ENCODE assay signal across 8 cellular contexts in the genomic region with DNA sequence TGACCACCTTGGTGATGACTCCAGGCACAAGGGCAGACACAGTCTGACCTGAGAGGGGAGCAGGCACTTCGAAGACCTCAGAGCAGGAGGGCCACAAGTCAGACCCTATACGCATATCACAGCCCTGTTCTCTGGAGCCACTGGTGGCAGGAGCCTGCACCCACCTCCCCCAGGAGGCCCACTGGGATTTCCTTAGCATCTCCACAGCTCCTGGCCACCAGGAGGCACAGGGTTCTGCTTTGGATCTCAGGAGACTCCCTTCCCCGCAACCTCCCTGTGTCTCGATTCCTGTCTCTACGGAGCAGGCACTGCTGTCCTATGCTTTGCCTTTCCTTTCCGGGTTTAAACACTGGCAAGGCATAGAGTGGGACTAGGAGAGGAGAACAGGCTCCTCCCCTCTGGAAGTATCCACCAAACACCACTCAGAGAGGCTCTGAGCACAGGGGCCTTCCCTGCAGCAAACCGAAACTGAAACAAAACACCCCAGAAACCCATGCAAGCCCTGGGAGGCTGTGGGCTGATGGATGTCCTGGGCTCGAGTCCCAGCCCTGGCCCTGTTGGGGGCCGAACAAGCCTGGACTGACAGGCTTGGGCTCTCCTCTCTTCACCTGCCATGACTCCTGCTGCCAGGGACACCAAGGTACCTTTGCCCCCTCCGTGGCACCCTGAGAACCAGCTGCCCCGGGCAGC.
A peak's percentile ranks its signal among the peaks of the same experiment; 100 is the strongest.
DNase-seq lines count a peak whose midpoint lies in the region; ATAC-seq and TF ChIP-seq lines count a peak whose summit lies in the region.

No MANE protein-coding gene starts in this region.

- H3K4me1 ChIP-seq in BE2C: peaks cover 4% of the 10 kb centered on the region; the same call in 1 of the 2 replicates

- DNase-seq in Caki2 (ENCODE audit: low read depth): peak; percentile 88
- peak; percentile 58 to 67 for DNase-seq in HL-60 (ENCODE audit: low read depth in 1 of 2, low spot score in 1 of 2)
- peak; percentile 18 to 37 for DNase-seq in cerebellar nuclear complex (lab: John Stamatoyannopoulos, UW)
- DNase-seq in left lobe of liver (ENCODE audit: low spot score): peak; percentile 87
- DNase-seq in stimulated activated CD4-positive, alpha-beta T cell treated with anti-CD3 and anti-CD28 coated beads, Interleukin-4, amount 100 ng/mL, for 4 hours: peak; percentile 33 to 60
- no peak for DNase-seq in BE2C

- peak overlapping the region; percentile 77 for H3K27ac ChIP-seq in HL-60 (replicated peaks)

- H3K27me3 ChIP-seq in HL-60 (ENCODE audit: insufficient read depth, poor library complexity, severe bottlenecking) (no peaks in the 10 kb centered on the region), BE2C (no peaks in the 10 kb centered on the region)

- TF ChIP-seq CTCF in HL-60 (IDR thresholded peaks at IDR 0.05; ENCODE audit: insufficient read depth, low read length) (no peak), BE2C (IDR thresholded peaks at IDR 0.05; ENCODE audit: low read depth, low read length) (no peak)

- H3K36me3 ChIP-seq in BE2C: no peaks in the 10 kb centered on the region

- H3K4me3 ChIP-seq in HL-60 (replicated peaks; ENCODE audit: insufficient read depth, low read length): peak overlapping the region; percentile 59
- H3K4me3 ChIP-seq in BE2C (ENCODE audit: low read depth, low read length): no peak overlapping the region

- peak; percentile 72 for ATAC-seq in GM19438 (IDR thresholded peaks at IDR 0.05; ENCODE audit: low read depth, unreplicated experiment)
- peak; percentile 92 to 93 for ATAC-seq in activated CD4-positive, CD25-positive, alpha-beta regulatory T cell treated with anti-CD3 and anti-CD28 coated beads, Interleukin-2, amount 50 U/mL, for 24 hours
- ATAC-seq in left lobe of liver: peak; percentile 66

- in situ Hi-C loops in Caki2 (cut with HindIII; ENCODE audit: low pct_unique_long_range_greater_than_20kb, low sequenced_read_pairs): no loop called here

- no peaks in the 10 kb centered on the region for H3K9me3 ChIP-seq in BE2C
